ENCODE assay signal across 27 cellular contexts in genomic region chr1:180092931-180093650, GRCh38.
DNase-seq lines count a peak whose midpoint lies in the region; ATAC-seq, FAIRE-seq and TF ChIP-seq lines count a peak whose summit lies in the region.
"Had no signal": no experiment of that assay in that cellular context is flagged by ENCODE, and none has a peak within 500 bp of the region (broad histone marks: within the 10 kb centered on the region; RNA-seq: fewer than 3 reads in every experiment).

No MANE protein-coding gene starts in this region.

- no peak for TF ChIP-seq EP300 in HepG2 (IDR thresholded peaks at IDR 0.05; ENCODE audit: low read depth in 2 of 2, low read length in 2 of 2)
- no peak for TF ChIP-seq EP300 in HepG2 (CRISPR knock-in tag; IDR thresholded peaks at IDR 0.05; ENCODE audit: borderline replicate concordance)
- TF ChIP-seq EP300 in GM12878 (IDR thresholded peaks at IDR 0.05; ENCODE audit: borderline replicate concordance in 1 of 2, control insufficient read depth in 1 of 2, low read depth in 2 of 2, low read length in 2 of 2), result no peak

- no peak overlapping the region for H2AFZ ChIP-seq in HepG2 (ENCODE audit: low read length)
- H2AFZ ChIP-seq in GM12878 (ENCODE audit: control insufficient read depth, low read depth, low read length), result no peak overlapping the region

- H3K4me1 ChIP-seq in HepG2 (ENCODE audit: insufficient read depth, low read length), result 0 out of 2 replicates have a peak, but pooled peaks cover 6% of the 10 kb centered on the region
- H3K4me1 ChIP-seq in right lobe of liver, result no peaks in the 10 kb centered on the region
- no peaks in the 10 kb centered on the region for H3K4me1 ChIP-seq in GM12878 (ENCODE audit: control insufficient read depth, insufficient read depth, low read length)
- peaks cover 10% of the 10 kb centered on the region for H3K4me1 ChIP-seq in left ventricle myocardium inferior
- H3K4me1 ChIP-seq: Peyer's patch had no signal

- WGBS in HepG2 (ENCODE audit: low lambda C conversion rate), result 96% methylated on average over 4 of the region's 4 CpGs
- WGBS in right lobe of liver (ENCODE audit: insufficient coverage, low coverage, low lambda C conversion rate, missing lambda C conversion rate), result 92% methylated on average over 4 of the region's 4 CpGs
- WGBS in GM12878 (ENCODE audit: insufficient coverage, insufficient replicate concordance, low lambda C conversion rate, missing lambda C conversion rate), result 96% methylated on average over 4 of the region's 4 CpGs

- intact Hi-C loops in HepG2 (cut with micrococcal nuclease; ENCODE audit: unreplicated experiment) (no loop called here), right lobe of liver (cut with DNase I) (no loop called here), GM12878 (cut with micrococcal nuclease; ENCODE audit: unreplicated experiment) (loop anchor here (5.0 kb wide), 1 partner anchor 84 kb away; no protein-coding TSS in a partner anchor), left ventricle myocardium inferior (cut with micrococcal nuclease) (no loop called here)

- no peaks in the 10 kb centered on the region for H3K9me3 Mint-ChIP-seq in stimulated activated effector memory CD8-positive, alpha-beta T cell treated with anti-CD3 and anti-CD28 coated beads, Interleukin-12 subunit alpha, Interleukin-12 subunit beta, amount 100 ng/mL, for 72 hours
- H3K9me3 Mint-ChIP-seq: CD14-positive monocyte; IgD-negative memory B cell; stimulated activated memory B cell treated with anti-CD40 and anti-IgM and Interleukin-4, amounts not matched to agents 10 μg/mL and 1 μg/mL and 100 μg/mL, for 72 hours; T-helper 2 cell treated with Interferon-gamma antibody and Interleukin-4, amounts not matched to agents 5 μg/mL and 100 μg/mL, for 36 hours had no signal

- TF ChIP-seq RAD21 in HepG2 (CRISPR knock-in tag; IDR thresholded peaks at IDR 0.05), result no peak
- TF ChIP-seq RAD21 in GM12878 (IDR thresholded peaks at IDR 0.05; ENCODE audit: insufficient read depth, low read depth, low read length), result no peak

- H3K36me3 ChIP-seq in HepG2 (replicated peaks in 1 of 2; ENCODE audit: control insufficient read depth in 1 of 2, insufficient read depth in 2 of 2, low read length in 2 of 2) (peaks cover 5 to 60% of the 10 kb centered on the region in 2 experiments), right lobe of liver (peaks cover 0 to 41% (median 7%) of the 10 kb centered on the region in 4 donors), GM12878 (ENCODE audit: control insufficient read depth in 2 of 2, insufficient read depth in 2 of 2, low read length in 1 of 2) (peaks cover 3 to 19% of the 10 kb centered on the region in 2 experiments), left ventricle myocardium inferior (peaks cover 88% of the 10 kb centered on the region)

- H3K4me2 ChIP-seq in HepG2 (ENCODE audit: low read depth, low read length) (no peak overlapping the region), GM12878 (ENCODE audit: control insufficient read depth, insufficient read depth) (no peak overlapping the region)

- SMC1A ChIA-PET in GM12878 (lab: Charles Lee; ENCODE audit: uncharacterized antibody, unreplicated experiment), result interaction anchor here (1.2 kb wide), 1 partner anchor 76 kb away, joined by 3 read pairs; no protein-coding TSS in a partner anchor

- no peaks in the 10 kb centered on the region for H3K4me1 Mint-ChIP-seq in stimulated activated effector memory CD8-positive, alpha-beta T cell treated with anti-CD3 and anti-CD28 coated beads, Interleukin-12 subunit alpha, Interleukin-12 subunit beta, amount 100 ng/mL, for 72 hours
- H3K4me1 Mint-ChIP-seq: CD14-positive monocyte; IgD-negative memory B cell; stimulated activated memory B cell treated with anti-CD40 and anti-IgM and Interleukin-4, amounts not matched to agents 10 μg/mL and 1 μg/mL and 100 μg/mL, for 72 hours had no signal

- no peak for FAIRE-seq in HepG2 (lab: Jason Lieb, UNC)
- FAIRE-seq in GM12878 (lab: Jason Lieb, UNC), result no peak
- FAIRE-seq: frontal cortex, H54, urothelium cell line had no signal

- H3K27ac ChIP-seq in HepG2 (ENCODE audit: extremely low read length, insufficient read depth, low read length) (no peak overlapping the region), right lobe of liver (no peak overlapping the region), GM12878 (ENCODE audit: control insufficient read depth, insufficient read depth) (no peak overlapping the region), left ventricle myocardium inferior (replicated peaks) (no peak overlapping the region)
- H3K27ac ChIP-seq: Peyer's patch had no signal

- H3K9me3 ChIP-seq in HepG2 (ENCODE audit: low read length) (no peaks in the 10 kb centered on the region), right lobe of liver (no peaks in the 10 kb centered on the region), GM12878 (replicated peaks; ENCODE audit: control insufficient read depth, insufficient read depth, low read length) (no peaks in the 10 kb centered on the region), left ventricle myocardium inferior (replicated peaks) (no peaks in the 10 kb centered on the region)
- H3K9me3 ChIP-seq: Peyer's patch had no signal

- DNase-seq in HepG2 (ENCODE audit: low spot score) (no peak), right lobe of liver (no peak), GM12878 (ENCODE audit: low read depth, low spot score) (no peak), fibroblast of peridontal ligament (ENCODE audit: extremely low read depth) (peak; percentile 22), left ventricle myocardium inferior (no peak), A172 (ENCODE audit: low spot score) (no peak)
- no peak for DNase-seq in stimulated activated effector memory CD8-positive, alpha-beta T cell treated with anti-CD3 and anti-CD28 coated beads, Interleukin-12 subunit alpha, Interleukin-12 subunit beta, amount 100 ng/mL, for 72 hours (ENCODE audit: low spot score in 2 of 2)
- DNase-seq: activated CD4-positive, alpha-beta T cell treated with anti-CD3 and anti-CD28 coated beads for 48 hours; activated naive CD4-positive, alpha-beta T cell treated with anti-CD3 and anti-CD28 coated beads, Interleukin-2, amount 50 U/mL, for 16 hours; effector CD4-positive, alpha-beta T cell; EL; mammary epithelial cell; NCI-H1105; NCI-H187 treated with DMSO at 0.1 percent for 48 hours; Peyer's patch; SHP77 treated with DMSO at 0.1 percent for 48 hours; stimulated activated CD4-positive, alpha-beta T cell treated with anti-CD3 and anti-CD28 coated beads, Interleukin-4, amount 100 ng/mL, for 24 hours had no signal

- H3K79me2 ChIP-seq in HepG2 (ENCODE audit: insufficient read depth, low read length), result no peaks in the 10 kb centered on the region
- H3K79me2 ChIP-seq in GM12878 (ENCODE audit: control insufficient read depth, insufficient read depth, low read length), result no peaks in the 10 kb centered on the region

- POLR2A ChIA-PET in HepG2 (lab: Yijun Ruan, JAX) (no interaction called here), GM12878 (lab: Charles Lee) (no interaction called here)

- H3K27me3 ChIP-seq in HepG2 (ENCODE audit: control insufficient read depth in 1 of 2, insufficient read depth in 2 of 2, low read length in 2 of 2) (no peaks in the 10 kb centered on the region), right lobe of liver (no peaks in the 10 kb centered on the region), GM12878 (replicated peaks in 1 of 2; ENCODE audit: control insufficient read depth in 2 of 2, insufficient read depth in 2 of 2, low read length in 1 of 2) (no peaks in the 10 kb centered on the region), left ventricle myocardium inferior (ENCODE audit: low read depth) (no peaks in the 10 kb centered on the region)
- H3K27me3 ChIP-seq: Peyer's patch had no signal

- H3K36me3 Mint-ChIP-seq in stimulated activated effector memory CD8-positive, alpha-beta T cell treated with anti-CD3 and anti-CD28 coated beads, Interleukin-12 subunit alpha, Interleukin-12 subunit beta, amount 100 ng/mL, for 72 hours, result peaks cover 99% of the 10 kb centered on the region

- BruUV-seq in HepG2 (replicated peaks; lab: Mats Ljungman, UMichigan) (TSS peak; percentile 35), GM12878 (replicated peaks; lab: Mats Ljungman, UMichigan) (TSS peak; percentile 45)

- TF ChIP-seq CTCF in HepG2 (CRISPR knock-in tag; IDR thresholded peaks at IDR 0.05) (no peak), right lobe of liver (IDR thresholded peaks at IDR 0.05) (no peak), GM12878 (IDR thresholded peaks at IDR 0.05 in 2 of 3, conservative IDR thresholded peaks at IDR 0.05 in 1 of 3; ENCODE audit: control insufficient read depth in 2 of 3, extremely low read depth in 1 of 3, insufficient read depth in 1 of 3, low read depth in 3 of 3, low read length in 3 of 3) (no peak), left ventricle myocardium inferior (IDR thresholded peaks at IDR 0.05; ENCODE audit: borderline replicate concordance) (no peak)

- TF ChIP-seq POLR2A in HepG2 (IDR thresholded peaks at IDR 0.05; ENCODE audit: insufficient read depth in 1 of 2, low read depth in 2 of 2, low read length in 2 of 2) (no peak), right lobe of liver (IDR thresholded peaks at IDR 0.05) (no peak), GM12878 (IDR thresholded peaks at IDR 0.05; ENCODE audit: low read depth, low read length) (no peak)

- no peak overlapping the region for H3K4me3 Mint-ChIP-seq in stimulated activated effector memory CD8-positive, alpha-beta T cell treated with anti-CD3 and anti-CD28 coated beads, Interleukin-12 subunit alpha, Interleukin-12 subunit beta, amount 100 ng/mL, for 72 hours
- H3K4me3 Mint-ChIP-seq: CD14-positive monocyte; IgD-negative memory B cell; stimulated activated memory B cell treated with anti-CD40 and anti-IgM and Interleukin-4, amounts not matched to agents 10 μg/mL and 1 μg/mL and 100 μg/mL, for 72 hours; T-helper 2 cell treated with Interferon-gamma antibody and Interleukin-4, amounts not matched to agents 5 μg/mL and 100 μg/mL, for 36 hours had no signal

- RAD21 ChIA-PET in GM12878 (lab: Charles Lee; ENCODE audit: unreplicated experiment), result no interaction called here

- H4K20me1 ChIP-seq in HepG2 (ENCODE audit: insufficient read depth, low read length), result no peaks in the 10 kb centered on the region
- no peaks in the 10 kb centered on the region for H4K20me1 ChIP-seq in GM12878 (ENCODE audit: control insufficient read depth, insufficient read depth)

- H3K27ac Mint-ChIP-seq in stimulated activated effector memory CD8-positive, alpha-beta T cell treated with anti-CD3 and anti-CD28 coated beads, Interleukin-12 subunit alpha, Interleukin-12 subunit beta, amount 100 ng/mL, for 72 hours, result peak overlapping the region; percentile 18
- H3K27ac Mint-ChIP-seq: IgD-negative memory B cell; progenitor cell of endocrine pancreas; stimulated activated memory B cell treated with anti-CD40 and anti-IgM and Interleukin-4, amounts not matched to agents 10 μg/mL and 1 μg/mL and 100 μg/mL, for 72 hours; T-helper 2 cell treated with Interferon-gamma antibody and Interleukin-4, amounts not matched to agents 5 μg/mL and 100 μg/mL, for 36 hours had no signal

- CTCF ChIA-PET in HepG2 (lab: Yijun Ruan, JAX; ENCODE audit: low intra/inter-chr PET ratio, low total read pairs), result no interaction called here
- CTCF ChIA-PET in GM12878 (lab: Yijun Ruan, JAX), result interaction anchor here (1.4 kb wide), 1 partner anchor 23 kb away, joined by 4 read pairs; no protein-coding TSS in a partner anchor

- no peak overlapping the region for H3K4me3 ChIP-seq in HepG2 (replicated peaks in 1 of 3; ENCODE audit: insufficient read depth in 1 of 3, low read depth in 2 of 3, low read length in 3 of 3)
- no peak overlapping the region for H3K4me3 ChIP-seq in right lobe of liver
- no peak overlapping the region for H3K4me3 ChIP-seq in GM12878
- no peak overlapping the region for H3K4me3 ChIP-seq in left ventricle myocardium inferior
- H3K4me3 ChIP-seq: Peyer's patch had no signal

- in situ Hi-C loops in HepG2 (cut with HindIII; ENCODE audit: extremely low pct_ligation_motif_present, low pct_unique_long_range_greater_than_20kb), result no loop called here
- in situ Hi-C loops in GM12878 (cut with MboI), result no loop called here

- ATAC-seq in HepG2, result no peak
- ATAC-seq in right lobe of liver, result no peak
- no peak for ATAC-seq in GM12878
- no peak for ATAC-seq in stimulated activated effector memory CD8-positive, alpha-beta T cell treated with anti-CD3 and anti-CD28 coated beads, Interleukin-12 subunit alpha, Interleukin-12 subunit beta, amount 100 ng/mL, for 72 hours
- ATAC-seq in GM21367 (IDR thresholded peaks at IDR 0.05; ENCODE audit: unreplicated experiment), result no peak
- ATAC-seq: sciatic nerve; stimulated activated memory B cell treated with anti-CD40 and anti-IgM and Interleukin-4, amounts not matched to agents 10 μg/mL and 1 μg/mL and 100 μg/mL, for 72 hours had no signal

- H3K9ac ChIP-seq in HepG2 (ENCODE audit: insufficient read depth, low read depth, low read length), result no peak overlapping the region
- no peak overlapping the region for H3K9ac ChIP-seq in GM12878 (ENCODE audit: control insufficient read depth, insufficient read depth, low read length)
